20 cellular contexts compared by ENCODE assay signal in genomic region chr13:107441279-107441678, GRCh38.
DNase-seq lines count a peak whose midpoint lies in the region; ATAC-seq and TF ChIP-seq lines count a peak whose summit lies in the region.
"Had no signal": no experiment of that assay in that cellular context is flagged by ENCODE, and none has a peak within 500 bp of the region (broad histone marks: within the 10 kb centered on the region; RNA-seq: fewer than 3 reads in every experiment).

No MANE protein-coding gene starts in this region.

- in situ Hi-C loops in brain microvascular endothelial cell (cut with HindIII; ENCODE audit: low pct_ligation_motif_present, low sequenced_read_pairs), result no loop called here

- intact Hi-C loops in lower leg skin (cut with DNase I; ENCODE audit: low total_unique reads), result no loop called here

- H3K27ac ChIP-seq in AG04450 (ENCODE audit: low read depth, low read length), result no peak overlapping the region
- H3K27ac ChIP-seq in brain microvascular endothelial cell, result peak overlapping the region; percentile 53
- H3K27ac ChIP-seq: breast epithelium, foreskin keratinocyte, prostate gland, SJSA1, uterus had no signal

- ATAC-seq in HG03469 (IDR thresholded peaks at IDR 0.05; ENCODE audit: unreplicated experiment) (no peak), GM19328 (IDR thresholded peaks at IDR 0.05; ENCODE audit: unreplicated experiment) (no peak)
- ATAC-seq: foreskin keratinocyte had no signal

- POLR2A ChIA-PET in AG04450 (lab: Yijun Ruan, JAX), result no interaction called here

- TF ChIP-seq CTCF in AG04450 (IDR thresholded peaks at IDR 0.05; ENCODE audit: low read depth, low read length) (no peak), brain microvascular endothelial cell (IDR thresholded peaks at IDR 0.05; ENCODE audit: low read depth, low read length, missing control alignments) (no peak), lower leg skin (IDR thresholded peaks at IDR 0.05) (no peak)

- H3K27me3 ChIP-seq in AG04450 (ENCODE audit: control insufficient read depth, insufficient read depth, low read length) (no peaks in the 10 kb centered on the region), brain microvascular endothelial cell (replicated peaks) (no peaks in the 10 kb centered on the region)
- H3K27me3 ChIP-seq: breast epithelium, foreskin keratinocyte, SJSA1, uterus had no signal

- 81 to 85% methylated on average over 3 of the region's 3 CpGs for WGBS in lower leg skin, 2 donors

- no peaks in the 10 kb centered on the region for H3K9me3 ChIP-seq in AG04450 (ENCODE audit: control insufficient read depth, insufficient read depth, low read length)
- H3K9me3 ChIP-seq: breast epithelium, prostate gland, SJSA1, uterus had no signal

- DNase-seq in AG04450 (ENCODE audit: low read depth, low spot score) (peak; percentile 36), M059J (ENCODE audit: low read depth) (peak; percentile 30), brain microvascular endothelial cell (peak; percentile 70), iris pigment epithelial cell (ENCODE audit: low read depth) (peak; percentile 91), lower leg skin (ENCODE audit: low spot score in 2 of 2) (no peak)
- no peak for DNase-seq in activated CD4-positive, alpha-beta T cell treated with anti-CD3 and anti-CD28 coated beads, Interleukin-2, amount 50 U/mL, for 4 hours
- DNase-seq: activated CD4-positive, alpha-beta T cell treated with anti-CD3 and anti-CD28 coated beads, Interleukin-2, amount 10 ng/mL, durations not matched to agents 24 days and 14 days; activated naive CD4-positive, alpha-beta T cell treated with anti-CD3 and anti-CD28 coated beads, Interleukin-2, amount 50 U/mL, for 16 hours; effector CD4-positive, alpha-beta T cell; foreskin keratinocyte; GDM1; NCI-H1694 treated with DMSO at 0.1 percent for 48 hours; NCI-H510A treated with DMSO at 0.1 percent for 48 hours; stimulated activated naive CD4-positive, alpha-beta T cell treated with Interleukin-2 at 50 U/mL for 16 hours; uterus had no signal

- CTCF ChIA-PET in AG04450 (lab: Charles Lee), result no interaction called here

- no peaks in the 10 kb centered on the region for H3K36me3 ChIP-seq in brain microvascular endothelial cell (replicated peaks)
- H3K36me3 ChIP-seq: breast epithelium, prostate gland, SJSA1, uterus had no signal

- TF ChIP-seq POLR2A in lower leg skin (IDR thresholded peaks at IDR 0.05), result no peak

- no peak overlapping the region for H3K4me3 ChIP-seq in AG04450 (ENCODE audit: low read depth, low read length)
- H3K4me3 ChIP-seq in brain microvascular endothelial cell (ENCODE audit: low read depth, low read length), result no peak overlapping the region
- H3K4me3 ChIP-seq in lower leg skin (ENCODE audit: low read depth, poor library complexity, severe bottlenecking), result no peak overlapping the region
- H3K4me3 ChIP-seq: breast epithelium, prostate gland, SJSA1, uterus had no signal

Comparison
In these comparisons a context has a peak if more than half of its experiments do, and no peak if none do; other contexts are left out.
1. DNase-seq: peak in AG04450 (single experiment), M059J (single experiment), brain microvascular endothelial cell (single experiment) and iris pigment epithelial cell (single experiment); none in activated CD4-positive, alpha-beta T cell treated with anti-CD3 and anti-CD28 coated beads, Interleukin-2, amount 50 U/mL, for 4 hours (0 of 2) and lower leg skin (0 of 2).